8 cellular contexts compared by ENCODE assay signal in genomic region chr6:99613705-99614429, GRCh38. TPM values are rescaled to one million over a fixed set of nuclear protein-coding genes. Genes with fewer than 3 reads are reported as not detected.
A peak's percentile ranks its signal among the peaks of the same experiment; 100 is the strongest.
DNase-seq lines count a peak whose midpoint lies in the region; ATAC-seq and TF ChIP-seq lines count a peak whose summit lies in the region.

No MANE protein-coding gene starts in this region.

- H3K27me3 ChIP-seq in HUES64 (ENCODE audit: insufficient read depth, low read length) (peaks cover 100% of the 10 kb centered on the region), iPS DF 6.9 (ENCODE audit: control insufficient read depth, insufficient read depth, low read length) (peaks cover 68% of the 10 kb centered on the region), skeletal muscle tissue (ENCODE audit: control insufficient read depth in 3 of 3, insufficient read depth in 3 of 3, low read length in 3 of 3) (peaks cover 87 to 92% (median 90%) of the 10 kb centered on the region in 3 donors)

- peaks cover 35% of the 10 kb centered on the region for H3K4me1 Mint-ChIP-seq in activated CD8-positive, alpha-beta memory T cell treated with anti-CD3 and anti-CD28 coated beads, Interleukin-2, amount 10 ng/mL, durations not matched to agents 7 days and 5 days

- in situ Hi-C loops in GM13976 (cut with MboI; ENCODE audit: low sequenced_read_pairs, unreplicated experiment), result loop anchor here (25.0 kb wide), 1 partner anchor 848 kb away; the partner anchor contains the start of gene SIM1

- H3K9me3 ChIP-seq in HUES64 (ENCODE audit: insufficient read depth, low read depth, low read length) (peaks cover 7% of the 10 kb centered on the region; the same call in 1 of the 2 replicates), iPS DF 6.9 (ENCODE audit: control insufficient read depth, insufficient read depth, low read length) (no peaks in the 10 kb centered on the region), skeletal muscle tissue (ENCODE audit: control insufficient read depth in 3 of 3, low read length in 3 of 3) (no peaks in the 10 kb centered on the region)

- H3K27ac ChIP-seq in HUES64 (ENCODE audit: low read depth, low read length) (no peak overlapping the region), iPS DF 6.9 (ENCODE audit: low read length) (no peak overlapping the region), skeletal muscle tissue (ENCODE audit: low read depth, low read length) (no peak overlapping the region)

- H3K4me3 ChIP-seq in HUES64 (ENCODE audit: low read length) (peak overlapping the region; percentile 44), iPS DF 6.9 (ENCODE audit: low read length) (peak overlapping the region; percentile 26; the same call in 1 of the 2 replicates), skeletal muscle tissue (ENCODE audit: low read length in 3 of 3) (peak overlapping the region; percentile 39 to 67 (median 46))

- no peaks in the 10 kb centered on the region for H3K36me3 Mint-ChIP-seq in activated CD8-positive, alpha-beta memory T cell treated with anti-CD3 and anti-CD28 coated beads, Interleukin-2, amount 10 ng/mL, durations not matched to agents 7 days and 5 days

- H3K4me1 ChIP-seq in HUES64 (ENCODE audit: insufficient read depth, low read length), result peaks cover 24% of the 10 kb centered on the region
- H3K4me1 ChIP-seq in iPS DF 6.9 (ENCODE audit: control insufficient read depth, insufficient read depth, low read length), result peaks cover 4% of the 10 kb centered on the region; the same call in 1 of the 2 replicates
- H3K4me1 ChIP-seq in skeletal muscle tissue (ENCODE audit: control insufficient read depth in 3 of 3, insufficient read depth in 3 of 3, low read length in 3 of 3), result peaks cover 0 to 13% (median 9%) of the 10 kb centered on the region in 3 donors

- WGBS in HUES64, result under 1% methylated on average over 82 of the region's 82 CpGs
- no CpG with 5 or more reads among the region's 82 CpGs for WGBS in iPS DF 6.9 (ENCODE audit: insufficient coverage, insufficient read length)

- H3K4me3 Mint-ChIP-seq in activated CD8-positive, alpha-beta memory T cell treated with anti-CD3 and anti-CD28 coated beads, Interleukin-2, amount 10 ng/mL, durations not matched to agents 7 days and 5 days, result peak overlapping the region; percentile 55

- H3K9me3 Mint-ChIP-seq in activated CD8-positive, alpha-beta memory T cell treated with anti-CD3 and anti-CD28 coated beads, Interleukin-2, amount 10 ng/mL, durations not matched to agents 7 days and 5 days (ENCODE audit: low read depth), result peaks cover 2% of the 10 kb centered on the region

- peaks cover 73% of the 10 kb centered on the region for H3K27me3 Mint-ChIP-seq in activated CD8-positive, alpha-beta memory T cell treated with anti-CD3 and anti-CD28 coated beads, Interleukin-2, amount 10 ng/mL, durations not matched to agents 7 days and 5 days

- peak; percentile 75 for DNase-seq in GM13976 (ENCODE audit: low spot score)
- no peak for DNase-seq in activated CD8-positive, alpha-beta memory T cell treated with anti-CD3 and anti-CD28 coated beads, Interleukin-2, amount 10 ng/mL, durations not matched to agents 7 days and 5 days
- no peak for DNase-seq in iPS DF 6.9 (ENCODE audit: low read depth, low spot score)
- DNase-seq in HCEC 1CT, result no peak
- DNase-seq in NOMO-1 treated with dmso at 0.1 percent for 144 hours (lab: John Stamatoyannopoulos, UW; ENCODE audit: unreplicated experiment), result no peak

- CTCF ChIA-PET in activated CD8-positive, alpha-beta memory T cell treated with anti-CD3 and anti-CD28 coated beads, Interleukin-2, amount 10 ng/mL, durations not matched to agents 7 days and 5 days (lab: Charles Lee), result interaction anchor here (0.8 to 1.7 kb wide), 3 partner anchors 9 to 45 kb away, joined by 3 to 7 read pairs (median 6); partner anchors contain the start of gene CCNC

- no peak overlapping the region for H3K27ac Mint-ChIP-seq in activated CD8-positive, alpha-beta memory T cell treated with anti-CD3 and anti-CD28 coated beads, Interleukin-2, amount 10 ng/mL, durations not matched to agents 7 days and 5 days

- no peak for TF ChIP-seq CTCF in GM13976 (IDR thresholded peaks at IDR 0.05; ENCODE audit: borderline replicate concordance, control extremely low read depth, extremely low read depth, insufficient read depth, missing control alignments)

- peak; percentile 63 for ATAC-seq in GM21526 (IDR thresholded peaks at IDR 0.05; ENCODE audit: low FRiP score, unreplicated experiment)
- peak; percentile 78 for ATAC-seq in activated CD8-positive, alpha-beta memory T cell treated with anti-CD3 and anti-CD28 coated beads, Interleukin-2, amount 10 ng/mL, durations not matched to agents 7 days and 5 days

- H3K36me3 ChIP-seq in HUES64 (ENCODE audit: insufficient read depth, low read length) (no peaks in the 10 kb centered on the region), iPS DF 6.9 (ENCODE audit: control insufficient read depth, insufficient read depth, low read length) (no peaks in the 10 kb centered on the region), skeletal muscle tissue (ENCODE audit: control insufficient read depth in 3 of 3, insufficient read depth in 3 of 3, low read length in 3 of 3) (no peaks in the 10 kb centered on the region)

- H3K9ac ChIP-seq in HUES64 (ENCODE audit: low read depth, low read length) (no peak overlapping the region), skeletal muscle tissue (ENCODE audit: low read depth in 1 of 3, low read length in 3 of 3) (no peak overlapping the region)

RNA-seq across cellular contexts. Expression of gene PRDM13, which starts 7.2 kb away (rescaled TPM):
- polyA plus RNA-seq in HUES64 (2013, experiment 1 of 2), result not detected
- not detected for polyA plus RNA-seq in HUES64 (2013, experiment 2 of 2)
- under 1 TPM in 1 of 2 experiments, not detected in 1; 0.14 TPM for total RNA-seq in activated CD8-positive, alpha-beta memory T cell treated with anti-CD3 and anti-CD28 coated beads, Interleukin-2, amount 10 ng/mL, durations not matched to agents 7 days and 5 days
- not detected for total RNA-seq in skeletal muscle tissue

RNA-seq across cellular contexts. Expression of gene CCNC, which starts 45.4 kb away (rescaled TPM):
- polyA plus RNA-seq in HUES64 (2013, experiment 1 of 2), result 82.1 TPM
- 86.9 TPM for polyA plus RNA-seq in HUES64 (2013, experiment 2 of 2)
- 10 to 100 TPM; 39.3 to 39.4 TPM for total RNA-seq in activated CD8-positive, alpha-beta memory T cell treated with anti-CD3 and anti-CD28 coated beads, Interleukin-2, amount 10 ng/mL, durations not matched to agents 7 days and 5 days
- 38.1 TPM for total RNA-seq in skeletal muscle tissue
